Comparison of ENCODE assay signal across 20 cellular contexts in the genomic region with DNA sequence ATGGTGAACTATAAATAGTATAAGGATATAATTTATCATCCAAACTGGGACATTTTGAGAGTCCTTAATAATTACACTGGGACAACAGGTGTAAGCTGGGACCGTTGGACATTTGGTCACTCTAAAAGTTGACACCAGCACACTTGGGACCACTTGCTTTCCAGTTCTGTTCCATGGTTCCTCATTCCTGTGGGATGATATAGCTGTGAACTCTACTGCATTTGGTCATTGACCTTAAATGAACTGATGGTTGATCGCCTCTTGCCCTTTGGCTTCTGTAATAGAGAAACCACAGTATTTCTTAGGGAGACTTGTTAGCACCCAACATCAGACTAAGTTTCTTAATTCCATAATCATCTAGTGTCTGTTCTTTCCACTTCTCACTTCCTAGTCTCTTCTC.
"Had no signal": no experiment of that assay in that cellular context is flagged by ENCODE, and none has a peak within 500 bp of the region (broad histone marks: within the 10 kb centered on the region; RNA-seq: fewer than 3 reads in every experiment).

No MANE protein-coding gene starts in this region.

- H3K4me3 ChIP-seq: pancreas, right lobe of liver, thoracic aorta, upper lobe of left lung had no signal

- ATAC-seq: activated CD8-positive, alpha-beta T cell treated with anti-CD3 and anti-CD28 coated beads for 36 hours; activated naive CD4-positive, alpha-beta T cell treated with anti-CD3 and anti-CD28 coated beads, Interleukin-2, amount 50 U/mL, for 72 hours; left lobe of liver; natural killer cell; pancreas; T-cell had no signal

- H3K4me1 ChIP-seq: pancreas, right lobe of liver, upper lobe of left lung had no signal

- H3K36me3 ChIP-seq: pancreas, right lobe of liver, thoracic aorta, upper lobe of left lung, WERI-Rb-1 had no signal

- H3K4me1 Mint-ChIP-seq: natural killer cell had no signal

- H3K27me3 Mint-ChIP-seq: activated CD4-positive, alpha-beta T cell treated with anti-CD3 and anti-CD28 coated beads, Interleukin-2, amount 10 ng/mL, durations not matched to agents 7 days and 5 days; activated CD8-positive, alpha-beta T cell treated with anti-CD3 and anti-CD28 coated beads for 36 hours had no signal

- H3K4me3 Mint-ChIP-seq: activated CD4-positive, alpha-beta T cell treated with anti-CD3 and anti-CD28 coated beads, Interleukin-2, amount 10 ng/mL, durations not matched to agents 7 days and 5 days; activated CD8-positive, alpha-beta T cell treated with anti-CD3 and anti-CD28 coated beads for 36 hours; natural killer cell; T-cell; T-helper 2 cell treated with Interferon-gamma antibody and Interleukin-4, amounts not matched to agents 5 μg/mL and 100 μg/mL, for 36 hours had no signal

- H3K27me3 ChIP-seq: pancreas, right lobe of liver, upper lobe of left lung had no signal

- H3K9me3 ChIP-seq: pancreas, right lobe of liver had no signal

- DNase-seq: activated CD4-positive, alpha-beta T cell treated with anti-CD3 and anti-CD28 coated beads, Interleukin-2, amount 10 ng/mL, durations not matched to agents 7 days and 5 days; activated CD4-positive, CD25-positive, alpha-beta regulatory T cell treated with anti-CD3 and anti-CD28 coated beads, Interleukin-2, amount 50 U/mL, for 72 hours; activated CD8-positive, alpha-beta T cell treated with anti-CD3 and anti-CD28 coated beads for 36 hours; central memory CD4-positive, alpha-beta T cell; dermis blood vessel endothelial cell; effector CD8-positive, alpha-beta T cell; kidney; natural killer cell; pancreas; right lobe of liver; stimulated activated CD4-positive, alpha-beta T cell treated with anti-CD3 and anti-CD28 coated beads, Interleukin-2, amount 100 ng/mL, for 48 hours; stimulated activated CD8-positive, alpha-beta memory T cell treated with anti-CD3 and anti-CD28 coated beads, Interleukin-4, amount 100 ng/mL, for 48 hours; stimulated activated naive CD4-positive, alpha-beta T cell treated with Interleukin-2 at 50 U/mL for 16 hours; T-cell; upper lobe of left lung; WERI-Rb-1 had no signal

- H3K27ac Mint-ChIP-seq: activated CD4-positive, alpha-beta T cell treated with anti-CD3 and anti-CD28 coated beads, Interleukin-2, amount 10 ng/mL, durations not matched to agents 7 days and 5 days; activated CD8-positive, alpha-beta T cell treated with anti-CD3 and anti-CD28 coated beads for 36 hours; activated naive CD4-positive, alpha-beta T cell treated with anti-CD3 and anti-CD28 coated beads, Interleukin-2, amount 50 U/mL, for 72 hours; natural killer cell; T-cell; T-helper 2 cell treated with Interferon-gamma antibody and Interleukin-4, amounts not matched to agents 5 μg/mL and 100 μg/mL, for 36 hours had no signal

- H3K27ac ChIP-seq: pancreas, right lobe of liver, thoracic aorta, upper lobe of left lung, WERI-Rb-1 had no signal
